ENCODE assay signal across 8 cellular contexts in genomic region chr14:63045234-63045611, GRCh38. TPM values are rescaled to one million over a fixed set of nuclear protein-coding genes. Genes with fewer than 3 reads are reported as not detected.
A peak's percentile ranks its signal among the peaks of the same experiment; 100 is the strongest.
DNase-seq lines count a peak whose midpoint lies in the region; ATAC-seq and TF ChIP-seq lines count a peak whose summit lies in the region.

A gene with protein sequence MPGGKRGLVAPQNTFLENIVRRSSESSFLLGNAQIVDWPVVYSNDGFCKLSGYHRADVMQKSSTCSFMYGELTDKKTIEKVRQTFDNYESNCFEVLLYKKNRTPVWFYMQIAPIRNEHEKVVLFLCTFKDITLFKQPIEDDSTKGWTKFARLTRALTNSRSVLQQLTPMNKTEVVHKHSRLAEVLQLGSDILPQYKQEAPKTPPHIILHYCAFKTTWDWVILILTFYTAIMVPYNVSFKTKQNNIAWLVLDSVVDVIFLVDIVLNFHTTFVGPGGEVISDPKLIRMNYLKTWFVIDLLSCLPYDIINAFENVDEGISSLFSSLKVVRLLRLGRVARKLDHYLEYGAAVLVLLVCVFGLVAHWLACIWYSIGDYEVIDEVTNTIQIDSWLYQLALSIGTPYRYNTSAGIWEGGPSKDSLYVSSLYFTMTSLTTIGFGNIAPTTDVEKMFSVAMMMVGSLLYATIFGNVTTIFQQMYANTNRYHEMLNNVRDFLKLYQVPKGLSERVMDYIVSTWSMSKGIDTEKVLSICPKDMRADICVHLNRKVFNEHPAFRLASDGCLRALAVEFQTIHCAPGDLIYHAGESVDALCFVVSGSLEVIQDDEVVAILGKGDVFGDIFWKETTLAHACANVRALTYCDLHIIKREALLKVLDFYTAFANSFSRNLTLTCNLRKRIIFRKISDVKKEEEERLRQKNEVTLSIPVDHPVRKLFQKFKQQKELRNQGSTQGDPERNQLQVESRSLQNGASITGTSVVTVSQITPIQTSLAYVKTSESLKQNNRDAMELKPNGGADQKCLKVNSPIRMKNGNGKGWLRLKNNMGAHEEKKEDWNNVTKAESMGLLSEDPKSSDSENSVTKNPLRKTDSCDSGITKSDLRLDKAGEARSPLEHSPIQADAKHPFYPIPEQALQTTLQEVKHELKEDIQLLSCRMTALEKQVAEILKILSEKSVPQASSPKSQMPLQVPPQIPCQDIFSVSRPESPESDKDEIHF (minus strand): TSS chr14:63045458. CDS start chr14:63045186, 272 bp downstream.

- H3K36me3 ChIP-seq in esophagus squamous epithelium = no peaks in the 10 kb centered on the region

- intact Hi-C loops in esophagus squamous epithelium (cut with DNase I) = no loop called here

- TF ChIP-seq CTCF in esophagus squamous epithelium (IDR thresholded peaks at IDR 0.05) (no peak), osteocyte (IDR thresholded peaks at IDR 0.05) (no peak)

- no peaks in the 10 kb centered on the region for H3K9me3 ChIP-seq in esophagus squamous epithelium

- peaks cover 74% of the 10 kb centered on the region for H3K27me3 Mint-ChIP-seq in osteocyte (ENCODE audit: unreplicated experiment)

- H3K4me1 Mint-ChIP-seq in osteocyte (ENCODE audit: unreplicated experiment) = peaks cover 7% of the 10 kb centered on the region

- no peaks in the 10 kb centered on the region for H3K36me3 Mint-ChIP-seq in osteocyte (ENCODE audit: unreplicated experiment)

- DNase-seq in COR-L47 (lab: John Stamatoyannopoulos, UW) (peak; percentile 78), RPMI7951 (ENCODE audit: low read depth) (peak; percentile 5), esophagus squamous epithelium (lab: John Stamatoyannopoulos, UW) (no peak), osteocyte (ENCODE audit: extremely low spot score, unreplicated experiment) (peak; percentile 89), HK-2 (ENCODE audit: unreplicated experiment) (no peak)

- no peak within 1 kb of the TSS for H3K27ac ChIP-seq in esophagus squamous epithelium

- peaks cover 12 to 18% (median 18%) of the 10 kb centered on the region in 3 donors for H3K4me1 ChIP-seq in esophagus squamous epithelium

- peak within 1 kb of the TSS; percentile 2 to 61 (median 34) for H3K4me3 ChIP-seq in esophagus squamous epithelium

- 0 to 2% methylated on average over 13 to 15 of the region's 35 CpGs for WGBS in esophagus squamous epithelium, 2 donors

- TF ChIP-seq POLR2A in esophagus squamous epithelium (IDR thresholded peaks at IDR 0.05) = no peak

- peak; percentile 61 for ATAC-seq in HG02642 (IDR thresholded peaks at IDR 0.05; ENCODE audit: poor library complexity, unreplicated experiment)
- ATAC-seq in GM18511 (IDR thresholded peaks at IDR 0.05; ENCODE audit: unreplicated experiment) = no peak
- no peak for ATAC-seq in GM21360 (IDR thresholded peaks at IDR 0.05; ENCODE audit: unreplicated experiment)

- H3K4me3 Mint-ChIP-seq in osteocyte (ENCODE audit: unreplicated experiment) = peak within 1 kb of the TSS; percentile 66

- H3K9me3 Mint-ChIP-seq in osteocyte (ENCODE audit: unreplicated experiment) = no peaks in the 10 kb centered on the region

- no peak within 1 kb of the TSS for H3K27ac Mint-ChIP-seq in osteocyte (ENCODE audit: unreplicated experiment)

- peaks cover 10 to 87% (median 20%) of the 10 kb centered on the region in 4 donors for H3K27me3 ChIP-seq in esophagus squamous epithelium

RNA-seq across cellular contexts. Expression of the gene that starts here (rescaled TPM):
- total RNA-seq in RPMI7951 (2014; rRNA removed; shearing (Covaris generic)) = under 0.01 TPM in 1 of 2 replicates, not detected in the other
- under 1 TPM in 2 of 4 donors, not detected in 2; under 0.01 to 0.06 TPM for total RNA-seq in esophagus squamous epithelium
- total RNA-seq in osteocyte = not detected in 2 replicates

Comparison
In these comparisons a context has a peak if more than half of its experiments do, and no peak if none do; other contexts are left out.
1. Peak in DNase-seq in RPMI7951; RNA of the gene not detected or under 1 TPM.
2. Peak in DNase-seq in osteocyte; RNA of the gene not detected or under 1 TPM.